1 cellular context compared by ENCODE assay signal in genomic region chr12:53998174-53998899, GRCh38.
TF ChIP-seq lines count a peak whose summit lies in the region.

No MANE protein-coding gene starts in this region.

TF ChIP-seq in HEK293, 187 proteins besides CTCF, POLR2A, EP300 and RAD21 (continued from another document and continues in another):
- no peak for TF ChIP-seq ZNF292 (tag by site-specific recombination; IDR thresholded peaks at IDR 0.05; ENCODE audit: borderline replicate concordance, low read depth)
- TF ChIP-seq ZNF133 (tag by site-specific recombination; IDR thresholded peaks at IDR 0.05): no peak
- no peak for TF ChIP-seq SCRT1 (tag by site-specific recombination; IDR thresholded peaks at IDR 0.05; ENCODE audit: borderline replicate concordance)
- no peak for TF ChIP-seq SALL2 (tag by site-specific recombination; IDR thresholded peaks at IDR 0.05; ENCODE audit: borderline replicate concordance)
- TF ChIP-seq, protein P1, sequence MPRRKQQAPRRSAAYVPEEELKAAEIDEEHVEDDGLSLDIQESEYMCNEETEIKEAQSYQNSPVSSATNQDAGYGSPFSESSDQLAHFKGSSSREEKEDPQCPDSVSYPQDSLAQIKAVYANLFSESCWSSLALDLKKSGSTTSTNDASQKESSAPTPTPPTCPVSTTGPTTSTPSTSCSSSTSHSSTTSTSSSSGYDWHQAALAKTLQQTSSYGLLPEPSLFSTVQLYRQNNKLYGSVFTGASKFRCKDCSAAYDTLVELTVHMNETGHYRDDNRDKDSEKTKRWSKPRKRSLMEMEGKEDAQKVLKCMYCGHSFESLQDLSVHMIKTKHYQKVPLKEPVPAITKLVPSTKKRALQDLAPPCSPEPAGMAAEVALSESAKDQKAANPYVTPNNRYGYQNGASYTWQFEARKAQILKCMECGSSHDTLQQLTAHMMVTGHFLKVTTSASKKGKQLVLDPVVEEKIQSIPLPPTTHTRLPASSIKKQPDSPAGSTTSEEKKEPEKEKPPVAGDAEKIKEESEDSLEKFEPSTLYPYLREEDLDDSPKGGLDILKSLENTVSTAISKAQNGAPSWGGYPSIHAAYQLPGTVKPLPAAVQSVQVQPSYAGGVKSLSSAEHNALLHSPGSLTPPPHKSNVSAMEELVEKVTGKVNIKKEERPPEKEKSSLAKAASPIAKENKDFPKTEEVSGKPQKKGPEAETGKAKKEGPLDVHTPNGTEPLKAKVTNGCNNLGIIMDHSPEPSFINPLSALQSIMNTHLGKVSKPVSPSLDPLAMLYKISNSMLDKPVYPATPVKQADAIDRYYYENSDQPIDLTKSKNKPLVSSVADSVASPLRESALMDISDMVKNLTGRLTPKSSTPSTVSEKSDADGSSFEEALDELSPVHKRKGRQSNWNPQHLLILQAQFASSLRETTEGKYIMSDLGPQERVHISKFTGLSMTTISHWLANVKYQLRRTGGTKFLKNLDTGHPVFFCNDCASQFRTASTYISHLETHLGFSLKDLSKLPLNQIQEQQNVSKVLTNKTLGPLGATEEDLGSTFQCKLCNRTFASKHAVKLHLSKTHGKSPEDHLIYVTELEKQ (tag by site-specific recombination; IDR thresholded peaks at IDR 0.05; ENCODE audit: borderline replicate concordance): no peak
- no peak for TF ChIP-seq ZBTB1 (tag by site-specific recombination; IDR thresholded peaks at IDR 0.05)
- TF ChIP-seq ZBTB17 (tag by site-specific recombination; IDR thresholded peaks at IDR 0.05): no peak; the same call in 1 of the 2 replicates
- TF ChIP-seq KLF10 (tag by site-specific recombination; IDR thresholded peaks at IDR 0.05): no peak
- TF ChIP-seq ZNF501 (tag by site-specific recombination; IDR thresholded peaks at IDR 0.05): no peak
- TF ChIP-seq ELK4 (IDR thresholded peaks at IDR 0.05; ENCODE audit: borderline replicate concordance, low read depth, low read length): no peak
- no peak; the same call in 1 of the 2 replicates for TF ChIP-seq KLF9 (tag by site-specific recombination; IDR thresholded peaks at IDR 0.05; ENCODE audit: low read depth)
- TF ChIP-seq YY2 (tag by site-specific recombination; IDR thresholded peaks at IDR 0.05): no peak
- TF ChIP-seq ZNF747 (tag by site-specific recombination; IDR thresholded peaks at IDR 0.05): no peak
- no peak for TF ChIP-seq ZNF174 (tag by site-specific recombination; IDR thresholded peaks at IDR 0.05)
- TF ChIP-seq, protein P2, sequence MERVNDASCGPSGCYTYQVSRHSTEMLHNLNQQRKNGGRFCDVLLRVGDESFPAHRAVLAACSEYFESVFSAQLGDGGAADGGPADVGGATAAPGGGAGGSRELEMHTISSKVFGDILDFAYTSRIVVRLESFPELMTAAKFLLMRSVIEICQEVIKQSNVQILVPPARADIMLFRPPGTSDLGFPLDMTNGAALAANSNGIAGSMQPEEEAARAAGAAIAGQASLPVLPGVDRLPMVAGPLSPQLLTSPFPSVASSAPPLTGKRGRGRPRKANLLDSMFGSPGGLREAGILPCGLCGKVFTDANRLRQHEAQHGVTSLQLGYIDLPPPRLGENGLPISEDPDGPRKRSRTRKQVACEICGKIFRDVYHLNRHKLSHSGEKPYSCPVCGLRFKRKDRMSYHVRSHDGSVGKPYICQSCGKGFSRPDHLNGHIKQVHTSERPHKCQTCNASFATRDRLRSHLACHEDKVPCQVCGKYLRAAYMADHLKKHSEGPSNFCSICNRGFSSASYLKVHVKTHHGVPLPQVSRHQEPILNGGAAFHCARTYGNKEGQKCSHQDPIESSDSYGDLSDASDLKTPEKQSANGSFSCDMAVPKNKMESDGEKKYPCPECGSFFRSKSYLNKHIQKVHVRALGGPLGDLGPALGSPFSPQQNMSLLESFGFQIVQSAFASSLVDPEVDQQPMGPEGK (tag by site-specific recombination; IDR thresholded peaks at IDR 0.05): peak; percentile 95
- no peak for TF ChIP-seq TRIM28 (IDR thresholded peaks at IDR 0.05; ENCODE audit: borderline replicate concordance, low read length)
- TF ChIP-seq ZNF549 (tag by site-specific recombination; IDR thresholded peaks at IDR 0.05): no peak
- peak; percentile 61 for TF ChIP-seq SP3 (tag by site-specific recombination; IDR thresholded peaks at IDR 0.05)
- TF ChIP-seq GLIS2 (tag by site-specific recombination; IDR thresholded peaks at IDR 0.05): peak; percentile 92
- TF ChIP-seq, protein P3, sequence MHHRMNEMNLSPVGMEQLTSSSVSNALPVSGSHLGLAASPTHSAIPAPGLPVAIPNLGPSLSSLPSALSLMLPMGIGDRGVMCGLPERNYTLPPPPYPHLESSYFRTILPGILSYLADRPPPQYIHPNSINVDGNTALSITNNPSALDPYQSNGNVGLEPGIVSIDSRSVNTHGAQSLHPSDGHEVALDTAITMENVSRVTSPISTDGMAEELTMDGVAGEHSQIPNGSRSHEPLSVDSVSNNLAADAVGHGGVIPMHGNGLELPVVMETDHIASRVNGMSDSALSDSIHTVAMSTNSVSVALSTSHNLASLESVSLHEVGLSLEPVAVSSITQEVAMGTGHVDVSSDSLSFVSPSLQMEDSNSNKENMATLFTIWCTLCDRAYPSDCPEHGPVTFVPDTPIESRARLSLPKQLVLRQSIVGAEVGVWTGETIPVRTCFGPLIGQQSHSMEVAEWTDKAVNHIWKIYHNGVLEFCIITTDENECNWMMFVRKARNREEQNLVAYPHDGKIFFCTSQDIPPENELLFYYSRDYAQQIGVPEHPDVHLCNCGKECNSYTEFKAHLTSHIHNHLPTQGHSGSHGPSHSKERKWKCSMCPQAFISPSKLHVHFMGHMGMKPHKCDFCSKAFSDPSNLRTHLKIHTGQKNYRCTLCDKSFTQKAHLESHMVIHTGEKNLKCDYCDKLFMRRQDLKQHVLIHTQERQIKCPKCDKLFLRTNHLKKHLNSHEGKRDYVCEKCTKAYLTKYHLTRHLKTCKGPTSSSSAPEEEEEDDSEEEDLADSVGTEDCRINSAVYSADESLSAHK (tag by site-specific recombination; IDR thresholded peaks at IDR 0.05): no peak
- TF ChIP-seq REPIN1 (tag by site-specific recombination; IDR thresholded peaks at IDR 0.05; ENCODE audit: low read depth): no peak
- TF ChIP-seq, protein P4, sequence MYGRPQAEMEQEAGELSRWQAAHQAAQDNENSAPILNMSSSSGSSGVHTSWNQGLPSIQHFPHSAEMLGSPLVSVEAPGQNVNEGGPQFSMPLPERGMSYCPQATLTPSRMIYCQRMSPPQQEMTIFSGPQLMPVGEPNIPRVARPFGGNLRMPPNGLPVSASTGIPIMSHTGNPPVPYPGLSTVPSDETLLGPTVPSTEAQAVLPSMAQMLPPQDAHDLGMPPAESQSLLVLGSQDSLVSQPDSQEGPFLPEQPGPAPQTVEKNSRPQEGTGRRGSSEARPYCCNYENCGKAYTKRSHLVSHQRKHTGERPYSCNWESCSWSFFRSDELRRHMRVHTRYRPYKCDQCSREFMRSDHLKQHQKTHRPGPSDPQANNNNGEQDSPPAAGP (tag by site-specific recombination; IDR thresholded peaks at IDR 0.05): no peak
- TF ChIP-seq ZNF768 (tag by site-specific recombination; IDR thresholded peaks at IDR 0.05): no peak
- TF ChIP-seq HOXA7 (CRISPR knock-in tag; IDR thresholded peaks at IDR 0.05; ENCODE audit: borderline replicate concordance): no peak
- no peak for TF ChIP-seq ZNF155 (tag by site-specific recombination; IDR thresholded peaks at IDR 0.05)
- TF ChIP-seq ZFP69B (tag by site-specific recombination; IDR thresholded peaks at IDR 0.05): no peak
- no peak for TF ChIP-seq ZNF585B (tag by site-specific recombination; IDR thresholded peaks at IDR 0.05)
- TF ChIP-seq ZNF670 (tag by site-specific recombination; IDR thresholded peaks at IDR 0.05; ENCODE audit: low read depth): no peak
- TF ChIP-seq, protein P5, sequence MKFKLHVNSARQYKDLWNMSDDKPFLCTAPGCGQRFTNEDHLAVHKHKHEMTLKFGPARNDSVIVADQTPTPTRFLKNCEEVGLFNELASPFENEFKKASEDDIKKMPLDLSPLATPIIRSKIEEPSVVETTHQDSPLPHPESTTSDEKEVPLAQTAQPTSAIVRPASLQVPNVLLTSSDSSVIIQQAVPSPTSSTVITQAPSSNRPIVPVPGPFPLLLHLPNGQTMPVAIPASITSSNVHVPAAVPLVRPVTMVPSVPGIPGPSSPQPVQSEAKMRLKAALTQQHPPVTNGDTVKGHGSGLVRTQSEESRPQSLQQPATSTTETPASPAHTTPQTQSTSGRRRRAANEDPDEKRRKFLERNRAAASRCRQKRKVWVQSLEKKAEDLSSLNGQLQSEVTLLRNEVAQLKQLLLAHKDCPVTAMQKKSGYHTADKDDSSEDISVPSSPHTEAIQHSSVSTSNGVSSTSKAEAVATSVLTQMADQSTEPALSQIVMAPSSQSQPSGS (tag by site-specific recombination; IDR thresholded peaks at IDR 0.05; ENCODE audit: low read depth): no peak
- no peak for TF ChIP-seq SETDB1 (IDR thresholded peaks at IDR 0.05; ENCODE audit: insufficient read length, low read length)
- no peak for TF ChIP-seq ZNF704 (tag by site-specific recombination; IDR thresholded peaks at IDR 0.05)
- no peak for TF ChIP-seq ZNF157 (tag by site-specific recombination; IDR thresholded peaks at IDR 0.05)
- TF ChIP-seq ZNF426 (tag by site-specific recombination; IDR thresholded peaks at IDR 0.05): no peak
- TF ChIP-seq KLF16 (tag by site-specific recombination; IDR thresholded peaks at IDR 0.05): no peak
- TF ChIP-seq SCRT2 (tag by site-specific recombination; IDR thresholded peaks at IDR 0.05): no peak
- TF ChIP-seq HOXC10 (CRISPR knock-in tag; IDR thresholded peaks at IDR 0.05): no peak
- no peak for TF ChIP-seq ZNF561 (tag by site-specific recombination; IDR thresholded peaks at IDR 0.05; ENCODE audit: borderline replicate concordance)
- TF ChIP-seq MEIS1 (CRISPR knock-in tag; IDR thresholded peaks at IDR 0.05; ENCODE audit: borderline replicate concordance): no peak
- no peak for TF ChIP-seq GLI2 (tag by site-specific recombination; IDR thresholded peaks at IDR 0.05; ENCODE audit: borderline replicate concordance, low read depth)
- no peak for TF ChIP-seq ZNF26 (tag by site-specific recombination; IDR thresholded peaks at IDR 0.05)
- TF ChIP-seq ZBTB8A (tag by site-specific recombination; IDR thresholded peaks at IDR 0.05): no peak
- TF ChIP-seq ZNF610 (tag by site-specific recombination; IDR thresholded peaks at IDR 0.05; ENCODE audit: borderline replicate concordance): no peak
- TF ChIP-seq ZNF843 (tag by site-specific recombination; IDR thresholded peaks at IDR 0.05): no peak
- TF ChIP-seq ZNF280C (tag by site-specific recombination; IDR thresholded peaks at IDR 0.05): no peak
- TF ChIP-seq ZNF266 (tag by site-specific recombination; IDR thresholded peaks at IDR 0.05; ENCODE audit: low read depth): no peak
- no peak for TF ChIP-seq AEBP2 (tag by site-specific recombination; IDR thresholded peaks at IDR 0.05; ENCODE audit: borderline replicate concordance)
- no peak for TF ChIP-seq ZNF184 (tag by site-specific recombination; IDR thresholded peaks at IDR 0.05)
- TF ChIP-seq ZNF24 (tag by site-specific recombination; IDR thresholded peaks at IDR 0.05): no peak
